18 cellular contexts compared by ENCODE assay signal in the genomic region with DNA sequence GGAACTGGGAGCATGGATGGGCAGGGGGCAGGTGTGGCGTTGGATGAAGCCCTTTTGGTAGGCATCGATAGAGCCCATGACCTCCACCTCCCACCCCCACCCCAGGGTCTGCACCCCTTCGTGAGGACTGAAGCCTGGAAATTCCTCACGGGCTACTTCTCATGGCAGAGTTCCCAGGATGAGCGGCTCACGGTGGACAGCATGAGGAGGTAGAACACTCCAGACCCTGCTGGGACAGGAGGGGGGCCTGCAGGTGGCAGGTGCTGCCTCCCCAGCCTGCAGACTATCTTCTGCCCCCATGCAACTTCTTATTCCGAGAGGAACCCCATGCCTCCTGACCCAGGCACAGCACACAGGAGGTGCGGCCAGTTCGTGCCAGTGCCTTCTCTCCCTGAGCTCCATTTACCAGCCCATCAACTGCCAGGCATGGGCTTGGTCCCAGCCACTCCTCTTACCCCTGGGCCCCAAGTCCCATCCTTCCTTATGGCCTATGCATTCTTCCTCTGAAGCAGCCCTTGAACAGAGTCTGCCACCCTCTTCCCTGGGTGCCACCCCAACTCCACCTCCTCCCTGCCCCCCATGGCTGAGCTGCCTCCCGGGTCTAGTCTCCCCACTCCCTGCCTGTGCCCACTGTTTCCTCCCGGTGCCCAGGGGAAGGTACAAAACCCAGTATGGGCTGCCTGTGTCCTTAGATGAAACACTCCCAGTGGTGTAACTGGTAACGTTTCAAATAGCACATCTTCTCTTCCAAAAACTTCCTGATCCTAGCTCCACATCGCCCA. TPM values are rescaled to one million over a fixed set of nuclear protein-coding genes. Genes with fewer than 3 reads are reported as not detected.
DNase-seq lines count a peak whose midpoint lies in the region; ATAC-seq and TF ChIP-seq lines count a peak whose summit lies in the region.
"Had no signal": no experiment of that assay in that cellular context is flagged by ENCODE, and none has a peak within 500 bp of the region (broad histone marks: within the 10 kb centered on the region; RNA-seq: fewer than 3 reads in every experiment).

No MANE protein-coding gene starts in this region.

- H3K4me3 ChIP-seq in RWPE2 (ENCODE audit: severe bottlenecking), result no peak overlapping the region
- H3K4me3 ChIP-seq in coronary artery, result no peak overlapping the region
- no peak overlapping the region for H3K4me3 ChIP-seq in tibial artery
- H3K4me3 ChIP-seq: A549, GM12878 had no signal

- peak; percentile 56 for DNase-seq in RWPE2 (ENCODE audit: low spot score)
- peak; percentile 50 for DNase-seq in coronary artery (ENCODE audit: low spot score)
- DNase-seq in mesenteric fat pad (ENCODE audit: low spot score), result peak; percentile 59
- peak; percentile 4 to 44 for DNase-seq in tibial artery
- no peak for DNase-seq in activated CD4-positive, alpha-beta T cell treated with anti-CD3 and anti-CD28 coated beads, Interleukin-2, amount 50 U/mL, for 4 hours
- no peak for DNase-seq in activated CD4-positive, alpha-beta T cell treated with anti-CD3 and anti-CD28 coated beads for 48 hours
- DNase-seq: BE2C; CD4-positive, alpha-beta memory T cell; DMS79; HCEC 1CT; HFFc6 had no signal

- H3K9me3 ChIP-seq in RWPE2 (ENCODE audit: severe bottlenecking) (no peaks in the 10 kb centered on the region), tibial artery (peaks cover 0 to 3% (median 0%) of the 10 kb centered on the region in 3 donors)
- H3K9me3 ChIP-seq: A549, BE2C had no signal

- no peaks in the 10 kb centered on the region for H3K27me3 ChIP-seq in RWPE2 (ENCODE audit: insufficient read depth, poor library complexity, severe bottlenecking)
- peaks cover 0 to 27% of the 10 kb centered on the region in 2 donors for H3K27me3 ChIP-seq in tibial artery
- H3K27me3 ChIP-seq: BE2C had no signal

- intact Hi-C loops in tibial artery (cut with DNase I; ENCODE audit: low total_unique reads), result no loop called here

- ATAC-seq in RWPE2 (ENCODE audit: low read depth) (no peak), HG02798 (IDR thresholded peaks at IDR 0.05; ENCODE audit: poor library complexity, unreplicated experiment) (no peak)
- ATAC-seq: A549, GM12878 had no signal

- no peaks in the 10 kb centered on the region for H3K4me1 ChIP-seq in RWPE2 (ENCODE audit: insufficient read depth, poor library complexity, severe bottlenecking)
- no peaks in the 10 kb centered on the region for H3K4me1 ChIP-seq in tibial artery
- H3K4me1 ChIP-seq: A549, BE2C had no signal

- H3K36me3 ChIP-seq in RWPE2 (ENCODE audit: low read depth) (no peaks in the 10 kb centered on the region), tibial artery (no peaks in the 10 kb centered on the region)
- H3K36me3 ChIP-seq: BE2C had no signal

- H3K27ac ChIP-seq in RWPE2 (ENCODE audit: poor library complexity, severe bottlenecking), result no peak overlapping the region
- H3K27ac ChIP-seq in coronary artery, result no peak overlapping the region
- no peak overlapping the region for H3K27ac ChIP-seq in tibial artery
- H3K27ac ChIP-seq: A549, C4-2B, HL-60 had no signal

- TF ChIP-seq CTCF in RWPE2 (IDR thresholded peaks at IDR 0.05; ENCODE audit: poor library complexity, severe bottlenecking) (no peak), coronary artery (IDR thresholded peaks at IDR 0.05) (no peak), tibial artery (IDR thresholded peaks at IDR 0.05) (no peak)

RNA-seq across cellular contexts. Expression of a gene that starts 8.4 kb away (rescaled TPM):
- total RNA-seq in mesenteric fat pad, result not detected
- total RNA-seq: CD4-positive, alpha-beta memory T cell; G401; GM12878; H1; HFFc6 had no signal

RNA-seq across cellular contexts. Expression of a gene that starts 44.5 kb away (rescaled TPM):
- 14.0 TPM for total RNA-seq in mesenteric fat pad

Comparison
In these comparisons a context has a peak if more than half of its experiments do, and no peak if none do; other contexts are left out.
1. DNase-seq: peak in RWPE2 (single experiment), coronary artery (single experiment), mesenteric fat pad (single experiment) and tibial artery (2 of 2); none in activated CD4-positive, alpha-beta T cell treated with anti-CD3 and anti-CD28 coated beads, Interleukin-2, amount 50 U/mL, for 4 hours (0 of 2) and activated CD4-positive, alpha-beta T cell treated with anti-CD3 and anti-CD28 coated beads for 48 hours (single experiment).